Comparison of ENCODE assay signal across 9 cellular contexts in genomic region chr14:20400965-20401593, GRCh38. TPM values are rescaled to one million over a fixed set of nuclear protein-coding genes. Genes with fewer than 3 reads are reported as not detected.
DNase-seq lines count a peak whose midpoint lies in the region; ATAC-seq and TF ChIP-seq lines count a peak whose summit lies in the region.
"Had no signal": no experiment of that assay in that cellular context is flagged by ENCODE, and none has a peak within 500 bp of the region (broad histone marks: within the 10 kb centered on the region; RNA-seq: fewer than 3 reads in every experiment).

No MANE protein-coding gene starts in this region.

- H2AFZ ChIP-seq in IMR-90 (replicated peaks; ENCODE audit: low read length, poor library complexity), result no peak overlapping the region

- no peak for TF ChIP-seq POLR2A in IMR-90 (IDR thresholded peaks at IDR 0.05; ENCODE audit: low read depth, low read length)
- no peak for TF ChIP-seq POLR2A in upper lobe of left lung (IDR thresholded peaks at IDR 0.05)
- no peak for TF ChIP-seq POLR2A in prostate gland (IDR thresholded peaks at IDR 0.05)

- no peak overlapping the region for H3K23ac ChIP-seq in IMR-90 (ENCODE audit: low read depth, low read length)

- H3K4me2 ChIP-seq in IMR-90 (ENCODE audit: low read depth, low read length), result no peak overlapping the region

- ATAC-seq in IMR-90 (ENCODE audit: low read depth) (no peak), lung (ENCODE audit: insufficient read depth, low FRiP score) (peak; percentile 34), upper lobe of left lung (ENCODE audit: low FRiP score in 2 of 2) (no peak), HG03135 (IDR thresholded peaks at IDR 0.05; ENCODE audit: unreplicated experiment) (no peak)

- no peak overlapping the region for H3K4me3 ChIP-seq in Caco-2 (ENCODE audit: low read depth, low read length)
- H3K4me3 ChIP-seq in IMR-90 (ENCODE audit: insufficient read depth, low read depth, low read length), result no peak overlapping the region
- H3K4me3 ChIP-seq in lung, result no peak overlapping the region
- no peak overlapping the region for H3K4me3 ChIP-seq in upper lobe of left lung
- no peak overlapping the region for H3K4me3 ChIP-seq in endodermal cell (ENCODE audit: low read length)
- H3K4me3 ChIP-seq in prostate gland, result no peak overlapping the region

- H4K8ac ChIP-seq in IMR-90 (ENCODE audit: low read depth in 2 of 2, low read length in 2 of 2), result no peak overlapping the region

- H2BK5ac ChIP-seq in IMR-90 (ENCODE audit: low read depth, low read length, poor library complexity, severe bottlenecking), result no peak overlapping the region

- H3K9ac ChIP-seq in IMR-90 (ENCODE audit: low read depth, low read length), result no peak overlapping the region
- no peak overlapping the region for H3K9ac ChIP-seq in endodermal cell (ENCODE audit: extremely low read depth, low read length, poor library complexity, severe bottlenecking)

- H3K56ac ChIP-seq in IMR-90 (ENCODE audit: extremely low read depth, insufficient read depth, low read length), result no peak overlapping the region

- POLR2A ChIA-PET in Caco-2 (lab: Charles Lee) (interaction anchor here (1.4 kb wide), 1 partner anchor 54 kb away, joined by 5 read pairs; the partner anchor contains the start of genes APEX1 and OSGEP), IMR-90 (lab: Charles Lee; ENCODE audit: unreplicated experiment) (no interaction called here)

- no peak overlapping the region for H2BK20ac ChIP-seq in IMR-90 (ENCODE audit: low read depth, low read length)

- H3K4ac ChIP-seq in IMR-90 (ENCODE audit: low read depth, low read length), result no peak overlapping the region

- TF ChIP-seq CTCF in Caco-2 (IDR thresholded peaks at IDR 0.05; ENCODE audit: insufficient read depth in 1 of 2, low read depth in 1 of 2, low read length in 1 of 2, severe bottlenecking in 1 of 2, unreplicated experiment in 1 of 2) (no peak), IMR-90 (conservative IDR thresholded peaks at IDR 0.05; ENCODE audit: low read depth, low read length) (no peak), lung (IDR thresholded peaks at IDR 0.05; ENCODE audit: control extremely low read depth, extremely low read depth) (no peak), upper lobe of left lung (IDR thresholded peaks at IDR 0.05) (no peak), endodermal cell (conservative IDR thresholded peaks at IDR 0.05) (no peak), prostate gland (IDR thresholded peaks at IDR 0.05) (no peak)

- no TSS peak for BruUV-seq in Caco-2 (replicated peaks; lab: Mats Ljungman, UMichigan)
- no TSS peak for BruUV-seq in IMR-90 (replicated peaks; lab: Mats Ljungman, UMichigan)

- no CpG with 5 or more reads among the region's 10 CpGs for WGBS in IMR-90 (ENCODE audit: extremely low coverage in 2 of 2, insufficient read length in 1 of 2), 2 experiments
- 94 to 99% methylated on average over 10 of the region's 10 CpGs for WGBS in lung, 2 donors
- 92 to 94% methylated on average over 10 of the region's 10 CpGs for WGBS in upper lobe of left lung, 2 donors
- 93 to 94% methylated on average over 5 to 10 of the region's 10 CpGs for WGBS in endodermal cell (ENCODE audit: insufficient coverage in 1 of 2, insufficient read length in 1 of 2), 2 experiments
- 88% methylated on average over 10 of the region's 10 CpGs for WGBS in prostate gland

- in situ Hi-C loops in IMR-90 (cut with MboI; ENCODE audit: low sequenced_read_pairs), result no loop called here

- H4K91ac ChIP-seq in IMR-90 (ENCODE audit: insufficient read depth, low read depth, low read length), result no peak overlapping the region

- no peak overlapping the region for H2BK120ac ChIP-seq in IMR-90 (ENCODE audit: low read depth, low read length)

- H4K5ac ChIP-seq in IMR-90 (ENCODE audit: low read depth, low read length), result no peak overlapping the region

- H3K36me3 Mint-ChIP-seq in Caco-2 (ENCODE audit: insufficient read depth, unreplicated experiment), result peaks cover 54% of the 10 kb centered on the region
- peaks cover 62% of the 10 kb centered on the region for H3K36me3 Mint-ChIP-seq in endodermal cell (ENCODE audit: low read depth)

- no peak overlapping the region for H2AK9ac ChIP-seq in IMR-90 (replicated peaks; ENCODE audit: low read depth, low read length, poor library complexity)

- H3K79me1 ChIP-seq in IMR-90 (ENCODE audit: low read depth in 1 of 2, low read length in 2 of 2), result peaks cover 0 to 10% of the 10 kb centered on the region in 2 experiments; a peak in 2 of 4 replicates

- no peak overlapping the region for H3K14ac ChIP-seq in IMR-90 (replicated peaks; ENCODE audit: low read depth, low read length)

- no peak for TF ChIP-seq RAD21 in IMR-90 (IDR thresholded peaks at IDR 0.05; ENCODE audit: low read length)

- H3K36me3 ChIP-seq in Caco-2 (ENCODE audit: control insufficient read depth, insufficient read depth, low read length) (no peaks in the 10 kb centered on the region; the same call in 1 of the 2 replicates), IMR-90 (ENCODE audit: control insufficient read depth, insufficient read depth, low read length) (peaks cover 46% of the 10 kb centered on the region), lung (ENCODE audit: control insufficient read depth in 2 of 2, insufficient read depth in 2 of 2, low read length in 2 of 2) (peaks cover 29 to 42% of the 10 kb centered on the region in 2 donors), upper lobe of left lung (peaks cover 20 to 100% (median 82%) of the 10 kb centered on the region in 4 donors), endodermal cell (ENCODE audit: control insufficient read depth, insufficient read depth, low read length) (peaks cover 81% of the 10 kb centered on the region), prostate gland (peaks cover 1 to 9% of the 10 kb centered on the region in 2 donors)

- peaks cover 13% of the 10 kb centered on the region for H3K4me1 Mint-ChIP-seq in Caco-2 (ENCODE audit: low read depth, unreplicated experiment)
- no peaks in the 10 kb centered on the region for H3K4me1 Mint-ChIP-seq in endodermal cell

- 0 out of 2 replicates have a peak, but pooled peaks cover 8% of the 10 kb centered on the region for H3K9me1 ChIP-seq in IMR-90 (ENCODE audit: insufficient read depth, low read length)

- intact Hi-C loops in Caco-2 (cut with micrococcal nuclease; ENCODE audit: unreplicated experiment), result no loop called here
- intact Hi-C loops in IMR-90 (cut with micrococcal nuclease), result no loop called here
- intact Hi-C loops in prostate gland (cut with DNase I), result no loop called here

- DNase-seq in Caco-2 (no peak), IMR-90 (peak; percentile 24), lung (ENCODE audit: low spot score) (no peak), upper lobe of left lung (no peak), endodermal cell (no peak), prostate gland (ENCODE audit: low spot score) (no peak)
- peak; percentile 17 for DNase-seq in activated naive CD4-positive, alpha-beta T cell treated with anti-CD3 and anti-CD28 coated beads, Interleukin-2, amount 50 U/mL, for 16 hours
- DNase-seq: NCI-H1694 treated with DMSO at 0.1 percent for 48 hours had no signal

- H3K27ac ChIP-seq in IMR-90 (ENCODE audit: insufficient read depth, low read length), result no peak overlapping the region
- H3K27ac ChIP-seq in lung (ENCODE audit: low read depth in 1 of 2, low read length in 1 of 2), result no peak overlapping the region
- no peak overlapping the region for H3K27ac ChIP-seq in upper lobe of left lung
- H3K27ac ChIP-seq in endodermal cell (ENCODE audit: low read depth, low read length), result no peak overlapping the region
- no peak overlapping the region for H3K27ac ChIP-seq in prostate gland

- CTCF ChIA-PET in Caco-2 (lab: Charles Lee) (no interaction called here), IMR-90 (lab: Yijun Ruan, JAX) (interaction anchor here (1.3 to 1.4 kb wide), 2 partner anchors 14 to 209 kb away, joined by 3 to 6 read pairs; no protein-coding TSS in a partner anchor)

- H3K4me3 Mint-ChIP-seq in Caco-2 (ENCODE audit: unreplicated experiment), result no peak overlapping the region
- no peak overlapping the region for H3K4me3 Mint-ChIP-seq in endodermal cell

- H3K4me1 ChIP-seq in Caco-2, result 0 out of 2 replicates have a peak, but pooled peaks cover 4% of the 10 kb centered on the region
- H3K4me1 ChIP-seq in IMR-90 (ENCODE audit: control insufficient read depth, insufficient read depth, low read length), result no peaks in the 10 kb centered on the region
- peaks cover 0 to 1% of the 10 kb centered on the region in 2 donors for H3K4me1 ChIP-seq in lung (ENCODE audit: control insufficient read depth in 2 of 2, insufficient read depth in 2 of 2, low read length in 2 of 2)
- no peaks in the 10 kb centered on the region for H3K4me1 ChIP-seq in upper lobe of left lung
- H3K4me1 ChIP-seq in endodermal cell (ENCODE audit: control insufficient read depth, insufficient read depth, low read length), result no peaks in the 10 kb centered on the region
- no peaks in the 10 kb centered on the region for H3K4me1 ChIP-seq in prostate gland (replicated peaks)

- H2BK15ac ChIP-seq in IMR-90 (ENCODE audit: low read depth, low read length), result no peak overlapping the region

- H3K27ac Mint-ChIP-seq in Caco-2 (ENCODE audit: unreplicated experiment) (peak overlapping the region; percentile 30), endodermal cell (no peak overlapping the region)

- H3K27me3 Mint-ChIP-seq in Caco-2 (ENCODE audit: insufficient read depth, unreplicated experiment) (no peaks in the 10 kb centered on the region), endodermal cell (ENCODE audit: insufficient read depth) (no peaks in the 10 kb centered on the region)

- H3K27me3 ChIP-seq in Caco-2 (replicated peaks; ENCODE audit: control insufficient read depth, insufficient read depth, low read length) (no peaks in the 10 kb centered on the region), IMR-90 (ENCODE audit: control insufficient read depth, insufficient read depth, low read length) (no peaks in the 10 kb centered on the region), lung (ENCODE audit: control insufficient read depth, insufficient read depth) (no peaks in the 10 kb centered on the region), upper lobe of left lung (no peaks in the 10 kb centered on the region), endodermal cell (ENCODE audit: control insufficient read depth, insufficient read depth, low read length, poor library complexity, severe bottlenecking) (no peaks in the 10 kb centered on the region), prostate gland (replicated peaks; ENCODE audit: insufficient read depth) (no peaks in the 10 kb centered on the region)

- dilution Hi-C loops in IMR-90 (cut with HindIII; ENCODE audit: low sequenced_read_pairs, unreplicated experiment), result no loop called here

- no peak for TF ChIP-seq EP300 in upper lobe of left lung (IDR thresholded peaks at IDR 0.05)

- H3K9me3 ChIP-seq in Caco-2 (no peaks in the 10 kb centered on the region), IMR-90 (ENCODE audit: control insufficient read depth, insufficient read depth, low read length) (no peaks in the 10 kb centered on the region), lung (ENCODE audit: control insufficient read depth in 2 of 2, insufficient read depth in 1 of 2, low read length in 1 of 2) (no peaks in the 10 kb centered on the region), upper lobe of left lung (no peaks in the 10 kb centered on the region), endodermal cell (ENCODE audit: control insufficient read depth, low read length) (no peaks in the 10 kb centered on the region), prostate gland (no peaks in the 10 kb centered on the region)

- H3K18ac ChIP-seq in IMR-90 (ENCODE audit: low read depth, low read length), result no peak overlapping the region

- H4K20me1 ChIP-seq in IMR-90 (ENCODE audit: insufficient read depth, low read length), result no peaks in the 10 kb centered on the region

- no peak overlapping the region for H2AK5ac ChIP-seq in IMR-90 (ENCODE audit: low read depth, low read length)

- H3K9me3 Mint-ChIP-seq in Caco-2 (ENCODE audit: unreplicated experiment) (no peaks in the 10 kb centered on the region), endodermal cell (no peaks in the 10 kb centered on the region)

RNA-seq across cellular contexts. Expression of gene TEP1, which starts 12.2 kb away (rescaled TPM):
- total RNA-seq in Caco-2 (2022), result 18.8 and 23.2 TPM in 2 replicates
- total RNA-seq in IMR-90 (2012; rRNA removed), result 7.8 and 12.4 TPM in 2 replicates
- 9.8 and 10.7 TPM in 2 replicates for polyA plus RNA-seq in IMR-90 (2012; rRNA removed)
- 3.6 and 5.5 TPM in 2 replicates for polyA plus RNA-seq in IMR-90 (2012; cell fraction: cytosol; rRNA removed)
- polyA plus RNA-seq in IMR-90 (2012; cell fraction: nucleus; rRNA removed; ENCODE audit: low replicate concordance), result 45.5 and 45.9 TPM in 2 replicates
- total RNA-seq in lung, result 10 to 100 TPM; 21.8 to 44.7 TPM
- polyA plus RNA-seq in lung, result 10 to 100 TPM; 15.7 to 23.2 TPM
- 10 to 100 TPM; 23.3 to 97.4 (median 39.6) TPM for total RNA-seq in upper lobe of left lung
- total RNA-seq in endodermal cell, result 10 to 100 TPM; 33.8 to 34.0 TPM
- 8.8 TPM for polyA plus RNA-seq in endodermal cell (2013, experiment 1 of 2)
- polyA plus RNA-seq in endodermal cell (2013, experiment 2 of 2), result 9.9 TPM
- 10 to 100 TPM; 25.8 to 31.0 TPM for total RNA-seq in prostate gland

RNA-seq across cellular contexts. Expression of gene KLHL33, which starts 34.9 kb away (rescaled TPM):
- total RNA-seq in Caco-2 (2022) (not detected in 2 replicates), IMR-90 (2012; rRNA removed) (under 0.01 TPM in 2 replicates), lung (under 1 TPM; 0.25 to 0.51 TPM), upper lobe of left lung (under 1 TPM in 3 of 6 donors, not detected in 3; 0.22 to 0.60 (median 0.24) TPM), endodermal cell (under 1 TPM in 1 of 2 donors, not detected in 1; 0.09 TPM), prostate gland (1 to 10 TPM in 1 of 2 donors, under 1 TPM in 1; 0.77 to 1.7 TPM)
- polyA plus RNA-seq in IMR-90 (2012; rRNA removed) (0.03 TPM in 2 replicates), lung (under 1 TPM; 0.03 to 0.08 TPM)
- polyA plus RNA-seq in IMR-90 (2012; cell fraction: cytosol; rRNA removed), result 0.01 and 0.03 TPM in 2 replicates
- polyA plus RNA-seq in IMR-90 (2012; cell fraction: nucleus; rRNA removed; ENCODE audit: low replicate concordance), result 0.16 and 0.22 TPM in 2 replicates
- polyA plus RNA-seq in endodermal cell (2013, experiment 1 of 2), result not detected
- not detected for polyA plus RNA-seq in endodermal cell (2013, experiment 2 of 2)

RNA-seq across cellular contexts. Expression of gene OSGEP, which starts 53.5 kb away (rescaled TPM):
- total RNA-seq in Caco-2 (2022), result 63.1 and 64.3 TPM in 2 replicates
- 32.4 and 38.0 TPM in 2 replicates for total RNA-seq in IMR-90 (2012; rRNA removed)
- 23.1 and 24.7 TPM in 2 replicates for polyA plus RNA-seq in IMR-90 (2012; rRNA removed)
- polyA plus RNA-seq in IMR-90 (2012; cell fraction: cytosol; rRNA removed), result 34.4 and 36.2 TPM in 2 replicates
- polyA plus RNA-seq in IMR-90 (2012; cell fraction: nucleus; rRNA removed; ENCODE audit: low replicate concordance), result 144 and 145 TPM in 2 replicates
- total RNA-seq in lung, result 10 to 100 TPM; 35.5 to 44.8 TPM
- polyA plus RNA-seq in lung, result 10 to 100 TPM; 43.5 to 54.1 TPM
- 10 to 100 TPM; 31.7 to 58.8 (median 48.1) TPM for total RNA-seq in upper lobe of left lung
- 10 to 100 TPM; 44.3 to 50.7 TPM for total RNA-seq in endodermal cell
- polyA plus RNA-seq in endodermal cell (2013, experiment 1 of 2), result 36.2 TPM
- polyA plus RNA-seq in endodermal cell (2013, experiment 2 of 2), result 33.5 TPM
- total RNA-seq in prostate gland, result 10 to 100 TPM; 54.2 to 71.7 TPM

RNA-seq across cellular contexts. Expression of gene APEX1, which starts 53.9 kb away (rescaled TPM):
- total RNA-seq in Caco-2 (2022), result 176 and 185 TPM in 2 replicates
- total RNA-seq in IMR-90 (2012; rRNA removed), result 125 and 141 TPM in 2 replicates
- polyA plus RNA-seq in IMR-90 (2012; rRNA removed), result 241 and 242 TPM in 2 replicates
- 115 and 191 TPM in 2 replicates for polyA plus RNA-seq in IMR-90 (2012; cell fraction: cytosol; rRNA removed)
- 85.5 and 208 TPM in 2 replicates for polyA plus RNA-seq in IMR-90 (2012; cell fraction: nucleus; rRNA removed; ENCODE audit: low replicate concordance)
- total RNA-seq in lung, result 100 to 1,000 TPM in 1 of 2 donors, 10 to 100 TPM in 1; 66.2 to 144 TPM
- polyA plus RNA-seq in lung, result 100 to 1,000 TPM in 1 of 2 donors, 10 to 100 TPM in 1; 95.8 to 159 TPM
- total RNA-seq in upper lobe of left lung, result 100 to 1,000 TPM in 4 of 6 donors, 10 to 100 TPM in 2; 81.5 to 134 (median 119) TPM
- 100 to 1,000 TPM; 228 to 249 TPM for total RNA-seq in endodermal cell
- polyA plus RNA-seq in endodermal cell (2013, experiment 1 of 2), result 308 TPM
- polyA plus RNA-seq in endodermal cell (2013, experiment 2 of 2), result 267 TPM
- total RNA-seq in prostate gland, result 100 to 1,000 TPM; 113 to 178 TPM

RNA-seq across cellular contexts. Expression of gene PARP2, which starts 57.6 kb away (rescaled TPM):
- total RNA-seq in Caco-2 (2022) (41.1 and 49.4 TPM in 2 replicates), IMR-90 (2012; rRNA removed) (11.7 TPM in 2 replicates), lung (10 to 100 TPM; 15.3 to 17.7 TPM), upper lobe of left lung (10 to 100 TPM; 11.6 to 31.4 (median 17.6) TPM), endodermal cell (10 to 100 TPM; 36.1 to 63.7 TPM), prostate gland (10 to 100 TPM; 10.7 to 23.1 TPM)
- polyA plus RNA-seq in IMR-90 (2012; rRNA removed) (18.3 and 19.1 TPM in 2 replicates), lung (10 to 100 TPM; 10.9 to 15.5 TPM)
- 4.3 and 6.2 TPM in 2 replicates for polyA plus RNA-seq in IMR-90 (2012; cell fraction: cytosol; rRNA removed)
- polyA plus RNA-seq in IMR-90 (2012; cell fraction: nucleus; rRNA removed; ENCODE audit: low replicate concordance), result 3.7 and 31.9 TPM in 2 replicates
- polyA plus RNA-seq in endodermal cell (2013, experiment 1 of 2), result 55.1 TPM
- 51.5 TPM for polyA plus RNA-seq in endodermal cell (2013, experiment 2 of 2)

Comparison
In these comparisons a context has a peak if more than half of its experiments do, and no peak if none do; other contexts are left out.
1. DNase-seq: peak in IMR-90 (single experiment) and activated naive CD4-positive, alpha-beta T cell treated with anti-CD3 and anti-CD28 coated beads, Interleukin-2, amount 50 U/mL, for 16 hours (single experiment); none in Caco-2 (0 of 2), lung (single experiment), upper lobe of left lung (0 of 2), endodermal cell (single experiment) and prostate gland (single experiment).